ENCODE assay signal across 9 cellular contexts in genomic region chr10:97737770-97738265, GRCh38. TPM values are rescaled to one million over a fixed set of nuclear protein-coding genes. Genes with fewer than 3 reads are reported as not detected.
DNase-seq lines count a peak whose midpoint lies in the region; ATAC-seq, FAIRE-seq and TF ChIP-seq lines count a peak whose summit lies in the region.
"Had no signal": no experiment of that assay in that cellular context is flagged by ENCODE, and none has a peak within 500 bp of the region (broad histone marks: within the 10 kb centered on the region; RNA-seq: fewer than 3 reads in every experiment).

No MANE protein-coding gene starts in this region.

- no peak for TF ChIP-seq RAD21 in H1 (IDR thresholded peaks at IDR 0.05 in 1 of 2, conservative IDR thresholded peaks at IDR 0.05 in 1 of 2; ENCODE audit: low read depth in 2 of 2, low read length in 2 of 2)

- peak overlapping the region; percentile 97; the same call in 1 of the 2 replicates for H4K8ac ChIP-seq in H1 (ENCODE audit: extremely low read depth, insufficient read depth, low read length)

- H4K91ac ChIP-seq in H1 (replicated peaks; ENCODE audit: insufficient read length, low read length), result no peak overlapping the region

- H3K9ac ChIP-seq in H1 (replicated peaks in 1 of 4; ENCODE audit: extremely low read depth in 1 of 4, low read depth in 3 of 4, low read length in 3 of 4), result peak overlapping the region; percentile 68 to 84 (median 80)

- peaks cover 4 to 29% of the 10 kb centered on the region in 2 experiments; a peak in 3 of 4 replicates for H3K79me2 ChIP-seq in H1 (ENCODE audit: control insufficient read depth in 1 of 2, insufficient read depth in 2 of 2, low read length in 2 of 2)

- no peaks in the 10 kb centered on the region for H3K9me3 Mint-ChIP-seq in activated naive CD4-positive, alpha-beta T cell treated with anti-CD3 and anti-CD28 coated beads for 36 hours

- POLR2A ChIA-PET in H1 (lab: Charles Lee; ENCODE audit: partially characterized antibody), result interaction anchor here (0.7 kb wide), 1 partner anchor 28 kb away, joined by 4 read pairs; no protein-coding TSS in a partner anchor

- ATAC-seq in pancreas (no peak), GM18505 (IDR thresholded peaks at IDR 0.05; ENCODE audit: unreplicated experiment) (no peak), GM18870 (IDR thresholded peaks at IDR 0.05; ENCODE audit: unreplicated experiment) (no peak)

- peaks cover 25% of the 10 kb centered on the region for H3K36me3 Mint-ChIP-seq in activated naive CD4-positive, alpha-beta T cell treated with anti-CD3 and anti-CD28 coated beads for 36 hours (ENCODE audit: low read depth)

- DNase-seq in activated naive CD4-positive, alpha-beta T cell treated with anti-CD3 and anti-CD28 coated beads for 36 hours, result no peak
- DNase-seq in activated naive CD4-positive, alpha-beta T cell treated with anti-CD3 and anti-CD28 coated beads, Interleukin-2, amount 50 U/mL, for 16 hours, result no peak
- DNase-seq in H1 (ENCODE audit: low read depth in 1 of 2, low spot score in 2 of 2) (no peak), pancreas (no peak), NCI-H524 treated with DMSO at 0.1 percent for 48 hours (lab: John Stamatoyannopoulos, UW) (no peak)

- peak overlapping the region; percentile 36; the same call in 1 of the 2 replicates for H2AFZ ChIP-seq in H1 (ENCODE audit: low read length)

- 0 out of 2 replicates have a peak overlapping the region, but pooled peaks have one; percentile 75 for H2BK5ac ChIP-seq in H1 (ENCODE audit: low read depth, low read length)

- peaks cover 12% of the 10 kb centered on the region for H3K23me2 ChIP-seq in H1 (ENCODE audit: low read depth, low read length)

- H3K4me3 ChIP-seq in H1 (ENCODE audit: extremely low read depth in 1 of 4, insufficient read depth in 2 of 4, low read depth in 3 of 4, low read length in 4 of 4), result peak overlapping the region; percentile 79 to 96 (median 89)
- H3K4me3 ChIP-seq in pancreas, result peak overlapping the region; percentile 89 to 99 (median 92)

- no peaks in the 10 kb centered on the region for H3K27me3 Mint-ChIP-seq in activated naive CD4-positive, alpha-beta T cell treated with anti-CD3 and anti-CD28 coated beads for 36 hours (ENCODE audit: low read depth)

- CTCF ChIA-PET in activated naive CD4-positive, alpha-beta T cell treated with anti-CD3 and anti-CD28 coated beads for 36 hours (lab: Charles Lee), result no interaction called here
- CTCF ChIA-PET in H1 (lab: Charles Lee; ENCODE audit: partially characterized antibody), result interaction anchor here (1.2 kb wide), 1 partner anchor 571 kb away, joined by 3 read pairs; no protein-coding TSS in a partner anchor

- no peak for TF ChIP-seq POLR2A in H1 (IDR thresholded peaks at IDR 0.05; ENCODE audit: control extremely low read depth in 1 of 2, low read depth in 2 of 2, low read length in 2 of 2)
- TF ChIP-seq POLR2A in GM18505 (IDR thresholded peaks at IDR 0.05; ENCODE audit: borderline replicate concordance, extremely low read depth, insufficient read depth, insufficient read length), result no peak

- H2AK5ac ChIP-seq in H1 (ENCODE audit: low read depth, low read length), result peak overlapping the region; percentile 40; the same call in 1 of the 2 replicates

- peak overlapping the region; percentile 94 to 98 for H3K4me2 ChIP-seq in H1 (ENCODE audit: insufficient read depth in 1 of 2, low read depth in 2 of 2, low read length in 2 of 2)

- TF ChIP-seq CTCF in H1 (IDR thresholded peaks at IDR 0.05; ENCODE audit: control extremely low read depth in 1 of 3, insufficient read depth in 1 of 3, low read depth in 1 of 3, low read length in 3 of 3) (no peak), pancreas (IDR thresholded peaks at IDR 0.05) (no peak)

- no peak overlapping the region for H2BK120ac ChIP-seq in H1 (replicated peaks; ENCODE audit: low read depth, low read length)

- FAIRE-seq in H1 (lab: Jason Lieb, UNC), result no peak
- FAIRE-seq in pancreas (lab: Jason Lieb, UNC), result no peak
- FAIRE-seq: G401.6 had no signal

- H3K18ac ChIP-seq in H1 (ENCODE audit: extremely low read depth, low read length), result no peak overlapping the region; the same call in 1 of the 2 replicates

- peaks cover 46% of the 10 kb centered on the region for H3K4me1 Mint-ChIP-seq in activated naive CD4-positive, alpha-beta T cell treated with anti-CD3 and anti-CD28 coated beads for 36 hours (ENCODE audit: low read depth)

- H2BK12ac ChIP-seq in H1 (ENCODE audit: low read depth, low read length), result peak overlapping the region; percentile 6; the same call in 1 of the 2 replicates

- no peak overlapping the region for H2BK15ac ChIP-seq in H1 (ENCODE audit: low read length)

- H2BK20ac ChIP-seq in H1 (ENCODE audit: low read length), result no peak overlapping the region

- 39% methylated on average over 14 of the region's 14 CpGs; no CpG with 5 or more reads in 1 of the 2 experiments for WGBS in H1 (ENCODE audit: extremely low coverage in 1 of 2, insufficient coverage in 1 of 2, insufficient read length in 1 of 2, insufficient replicate concordance in 2 of 2, low coverage in 1 of 2, low lambda C conversion rate in 2 of 2, missing lambda C conversion rate in 1 of 2), 2 experiments
- WGBS in pancreas, 2 donors, result 29 to 33% methylated on average over 14 of the region's 14 CpGs

- peak overlapping the region; percentile 93 for H3K27ac Mint-ChIP-seq in activated naive CD4-positive, alpha-beta T cell treated with anti-CD3 and anti-CD28 coated beads for 36 hours

- intact Hi-C loops in activated naive CD4-positive, alpha-beta T cell treated with anti-CD3 and anti-CD28 coated beads for 36 hours (cut with micrococcal nuclease), result loop anchor here (1.0 to 2.0 kb wide), 5 partner anchors 51 to 397 kb away; partner anchors contain the start of genes AVPI1, MMS19, MORN4 and R3HCC1L
- intact Hi-C loops in pancreas (cut with DNase I), result loop anchor here in 1 of 3 donors (10.0 kb wide), 1 partner anchor 53 kb away; the partner anchor contains the start of gene AVPI1

- H4K20me1 ChIP-seq in H1 (replicated peaks in 1 of 2; ENCODE audit: control insufficient read depth in 1 of 2, insufficient read depth in 2 of 2, low read length in 2 of 2), result peaks cover 4 to 7% of the 10 kb centered on the region in 2 experiments

- H3K36me3 ChIP-seq in KOPT-K1 (ENCODE audit: insufficient read depth, low read length) (peaks cover 37% of the 10 kb centered on the region), H1 (ENCODE audit: control insufficient read depth in 2 of 4, insufficient read depth in 4 of 4, low read length in 3 of 4) (peaks cover 5 to 27% (median 11%) of the 10 kb centered on the region in 4 experiments; a peak in 6 of 8 replicates), pancreas (no peaks in the 10 kb centered on the region)

- no peak overlapping the region for H3K23ac ChIP-seq in H1 (ENCODE audit: insufficient read length)

- H3K27me3 ChIP-seq in H1 (replicated peaks in 1 of 4; ENCODE audit: control insufficient read depth in 3 of 4, extremely low read depth in 1 of 4, insufficient read depth in 3 of 4, low read length in 3 of 4), result peaks cover 12 to 21% (median 17%) of the 10 kb centered on the region in 4 experiments
- H3K27me3 ChIP-seq in pancreas, result no peaks in the 10 kb centered on the region

- no peak overlapping the region for H3K4ac ChIP-seq in H1 (replicated peaks; ENCODE audit: insufficient read length, low read depth, low read length)

- H4K5ac ChIP-seq in H1 (ENCODE audit: insufficient read length, low read depth, low read length), result peak overlapping the region; percentile 18

- peak overlapping the region; percentile 92 for H3K4me3 Mint-ChIP-seq in activated naive CD4-positive, alpha-beta T cell treated with anti-CD3 and anti-CD28 coated beads for 36 hours

- H3K79me1 ChIP-seq in H1 (ENCODE audit: low read depth, low read length), result peaks cover 10% of the 10 kb centered on the region

- H3K56ac ChIP-seq in H1 (replicated peaks; ENCODE audit: insufficient read length, low read depth, low read length), result no peak overlapping the region

- peaks cover 0 to 6% (median 3%) of the 10 kb centered on the region in 4 experiments; a peak in 5 of 7 replicates for H3K4me1 ChIP-seq in H1 (replicated peaks in 1 of 4; ENCODE audit: control insufficient read depth in 3 of 4, insufficient read depth in 4 of 4, low read length in 3 of 4)
- H3K4me1 ChIP-seq in pancreas, result peaks cover 0 to 15% (median 6%) of the 10 kb centered on the region in 3 donors

- H3K14ac ChIP-seq in H1 (ENCODE audit: insufficient read length), result no peak overlapping the region

- H3K9me3 ChIP-seq in KOPT-K1 (ENCODE audit: insufficient read depth, low read length, poor library complexity, severe bottlenecking) (no peaks in the 10 kb centered on the region), H1 (ENCODE audit: insufficient read depth in 2 of 2, low read depth in 1 of 2, low read length in 1 of 2) (peaks cover 6 to 7% of the 10 kb centered on the region in 2 experiments), pancreas (no peaks in the 10 kb centered on the region)

- no peak for TF ChIP-seq EP300 in H1 (IDR thresholded peaks at IDR 0.05; ENCODE audit: borderline replicate concordance in 1 of 2, low read depth in 2 of 2, low read length in 2 of 2)

- H3K27ac ChIP-seq in KOPT-K1 (ENCODE audit: low read depth, low read length, poor library complexity, severe bottlenecking), result peak overlapping the region; percentile 63
- 0 out of 2 replicates have a peak overlapping the region, but pooled peaks have one; percentile 73 for H3K27ac ChIP-seq in H1 (ENCODE audit: low read depth, low read length)
- H3K27ac ChIP-seq in pancreas, result peak overlapping the region in 2 of 4 donors; percentile 86 to 91

RNA-seq across cellular contexts. Expression of gene ZFYVE27, which starts 0.9 kb away (rescaled TPM):
- total RNA-seq in activated naive CD4-positive, alpha-beta T cell treated with anti-CD3 and anti-CD28 coated beads for 36 hours, result 10 to 100 TPM; 18.0 to 18.4 TPM
- total RNA-seq in H1 (2021; fragmentation: NEBNext Ultra II Directional; extraction: Animal tissue kit (Norgen Biotek cat#: 25700)), result 19.8 and 22.7 TPM in 2 replicates
- polyA plus RNA-seq in H1 (2011; rRNA removed) (16.6 and 20.9 TPM in 2 replicates), pancreas (10 to 100 TPM; 22.3 to 34.9 TPM)
- 25.1 TPM for polyA plus RNA-seq in H1 (2011; cell fraction: cytosol; rRNA removed)
- polyA plus RNA-seq in H1 (2011; cell fraction: nucleus; rRNA removed), result 71.3 TPM
- 16.9 to 25.8 TPM (median 22.2 TPM) in 4 replicates for polyA plus RNA-seq in H1 (2012, experiment 1 of 2)
- 14.8 TPM for polyA plus RNA-seq in H1 (2012, experiment 2 of 2)
- polyA plus RNA-seq in H1 (2013, experiment 1 of 2), result 18.9 TPM
- polyA plus RNA-seq in H1 (2013, experiment 2 of 2), result 17.1 TPM
- 18.7 and 19.5 TPM in 2 replicates for polyA minus RNA-seq in H1 (2011; rRNA and poly(A)+ RNA removed)
- polyA minus RNA-seq in H1 (2011; cell fraction: cytosol; rRNA and poly(A)+ RNA removed), result 11.0 TPM
- polyA minus RNA-seq in H1 (2011; cell fraction: nucleus; rRNA and poly(A)+ RNA removed), result 36.0 TPM
- total RNA-seq in pancreas, result 10 to 100 TPM; 11.9 to 23.6 (median 14.3) TPM

RNA-seq across cellular contexts. Expression of gene MARVELD1, which starts 24.3 kb away (rescaled TPM):
- 1 to 10 TPM; 2.7 to 3.4 TPM for total RNA-seq in activated naive CD4-positive, alpha-beta T cell treated with anti-CD3 and anti-CD28 coated beads for 36 hours
- 33.1 and 37.3 TPM in 2 replicates for total RNA-seq in H1 (2021; fragmentation: NEBNext Ultra II Directional; extraction: Animal tissue kit (Norgen Biotek cat#: 25700))
- polyA plus RNA-seq in H1 (2011; rRNA removed) (28.1 and 38.0 TPM in 2 replicates), pancreas (1 to 10 TPM; 3.8 to 7.1 TPM)
- 24.7 TPM for polyA plus RNA-seq in H1 (2011; cell fraction: cytosol; rRNA removed)
- 50.0 TPM for polyA plus RNA-seq in H1 (2011; cell fraction: nucleus; rRNA removed)
- 25.0 to 30.8 TPM (median 26.9 TPM) in 4 replicates for polyA plus RNA-seq in H1 (2012, experiment 1 of 2)
- polyA plus RNA-seq in H1 (2012, experiment 2 of 2), result 45.8 TPM
- polyA plus RNA-seq in H1 (2013, experiment 1 of 2), result 25.4 TPM
- polyA plus RNA-seq in H1 (2013, experiment 2 of 2), result 28.3 TPM
- 13.7 and 15.4 TPM in 2 replicates for polyA minus RNA-seq in H1 (2011; rRNA and poly(A)+ RNA removed)
- polyA minus RNA-seq in H1 (2011; cell fraction: cytosol; rRNA and poly(A)+ RNA removed), result 19.0 TPM
- polyA minus RNA-seq in H1 (2011; cell fraction: nucleus; rRNA and poly(A)+ RNA removed), result 18.4 TPM
- total RNA-seq in pancreas, result 10 to 100 TPM in 1 of 6 donors, 1 to 10 TPM in 5; 1.8 to 11.8 (median 3.6) TPM

RNA-seq across cellular contexts. Expression of gene SFRP5, which starts 34.0 kb away (rescaled TPM):
- not detected for total RNA-seq in activated naive CD4-positive, alpha-beta T cell treated with anti-CD3 and anti-CD28 coated beads for 36 hours
- 3.3 and 3.9 TPM in 2 replicates for total RNA-seq in H1 (2021; fragmentation: NEBNext Ultra II Directional; extraction: Animal tissue kit (Norgen Biotek cat#: 25700))
- 5.9 and 8.6 TPM in 2 replicates for polyA plus RNA-seq in H1 (2011; rRNA removed)
- 5.3 TPM for polyA plus RNA-seq in H1 (2011; cell fraction: cytosol; rRNA removed)
- polyA plus RNA-seq in H1 (2011; cell fraction: nucleus; rRNA removed), result 4.9 TPM
- polyA plus RNA-seq in H1 (2012, experiment 1 of 2), result 1.2 to 5.2 TPM (median 3.9 TPM) in 4 replicates
- polyA plus RNA-seq in H1 (2012, experiment 2 of 2), result 4.1 TPM
- polyA plus RNA-seq in H1 (2013, experiment 1 of 2), result 3.9 TPM
- 3.5 TPM for polyA plus RNA-seq in H1 (2013, experiment 2 of 2)
- polyA minus RNA-seq in H1 (2011; rRNA and poly(A)+ RNA removed), result 1.4 TPM in 2 replicates
- 3.2 TPM for polyA minus RNA-seq in H1 (2011; cell fraction: cytosol; rRNA and poly(A)+ RNA removed)
- 3.4 TPM for polyA minus RNA-seq in H1 (2011; cell fraction: nucleus; rRNA and poly(A)+ RNA removed)
- total RNA-seq in pancreas, result 100 to 1,000 TPM in 1 of 6 donors, 10 to 100 TPM in 5; 59.8 to 159 (median 67.7) TPM
- polyA plus RNA-seq in pancreas, result 100 to 1,000 TPM; 148 to 180 TPM

RNA-seq across cellular contexts. Expression of gene AVPI1, which starts 50.8 kb away (rescaled TPM):
- total RNA-seq in activated naive CD4-positive, alpha-beta T cell treated with anti-CD3 and anti-CD28 coated beads for 36 hours, result 1 to 10 TPM; 1.5 to 1.9 TPM
- total RNA-seq in H1 (2021; fragmentation: NEBNext Ultra II Directional; extraction: Animal tissue kit (Norgen Biotek cat#: 25700)), result 7.8 and 9.0 TPM in 2 replicates
- polyA plus RNA-seq in H1 (2011; rRNA removed) (13.5 and 14.5 TPM in 2 replicates), pancreas (1 to 10 TPM; 4.1 to 9.1 TPM)
- polyA plus RNA-seq in H1 (2011; cell fraction: cytosol; rRNA removed), result 11.8 TPM
- polyA plus RNA-seq in H1 (2011; cell fraction: nucleus; rRNA removed), result 9.1 TPM
- 5.4 to 8.6 TPM (median 8.0 TPM) in 4 replicates for polyA plus RNA-seq in H1 (2012, experiment 1 of 2)
- 10.0 TPM for polyA plus RNA-seq in H1 (2012, experiment 2 of 2)
- 4.0 TPM for polyA plus RNA-seq in H1 (2013, experiment 1 of 2)
- polyA plus RNA-seq in H1 (2013, experiment 2 of 2), result 3.7 TPM
- polyA minus RNA-seq in H1 (2011; rRNA and poly(A)+ RNA removed), result 5.5 and 6.8 TPM in 2 replicates
- 11.9 TPM for polyA minus RNA-seq in H1 (2011; cell fraction: cytosol; rRNA and poly(A)+ RNA removed)
- polyA minus RNA-seq in H1 (2011; cell fraction: nucleus; rRNA and poly(A)+ RNA removed), result 10.5 TPM
- total RNA-seq in pancreas, result 1 to 10 TPM; 3.7 to 6.2 (median 4.6) TPM

Comparison
In these comparisons a context has a peak if more than half of its experiments do, and no peak if none do; other contexts are left out.
1. RNA of gene SFRP5, which starts 34.0 kb away (total RNA-seq): 59.8 to 159 TPM in pancreas; 3.3 to 3.9 TPM in H1 and not detected in activated naive CD4-positive, alpha-beta T cell treated with anti-CD3 and anti-CD28 coated beads for 36 hours; every median in the first group is over 10 times any median in the second.